Comparison of ENCODE assay signal across 22 cellular contexts in the genomic region with DNA sequence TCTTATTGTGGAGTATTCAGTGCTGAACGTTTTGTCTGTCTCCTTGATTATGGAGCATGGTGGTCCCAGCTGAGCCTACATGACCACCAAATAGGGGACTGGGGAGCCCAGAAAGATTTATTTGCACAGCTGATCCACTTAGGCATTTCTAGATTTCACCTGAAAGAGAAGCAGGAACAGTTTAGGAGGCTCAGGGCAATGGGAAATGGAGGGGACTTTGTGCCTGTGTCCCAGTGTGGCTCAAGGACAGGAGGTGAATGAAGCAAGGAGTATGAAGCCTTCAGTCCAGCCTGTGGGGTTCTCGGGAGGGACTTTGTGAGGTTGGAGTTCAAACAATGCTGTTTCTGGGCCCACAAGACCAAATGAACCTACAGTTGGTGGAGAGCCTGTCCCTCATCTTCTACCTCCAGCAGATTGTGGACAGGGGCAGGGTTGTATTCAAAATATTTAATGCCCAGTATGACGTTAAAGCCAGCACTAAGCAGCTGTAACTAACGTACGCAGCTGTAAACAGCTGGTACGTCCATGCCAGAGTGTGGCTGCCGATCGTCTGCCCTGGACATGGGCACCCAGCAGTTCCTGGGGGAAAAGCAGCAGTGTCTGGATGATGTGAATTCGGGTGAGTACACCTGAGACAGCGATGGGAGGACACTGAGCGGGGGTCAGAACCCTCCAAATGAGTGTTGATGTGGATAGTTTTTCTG.
DNase-seq lines count a peak whose midpoint lies in the region; FAIRE-seq and TF ChIP-seq lines count a peak whose summit lies in the region.
"Had no signal": no experiment of that assay in that cellular context is flagged by ENCODE, and none has a peak within 500 bp of the region (broad histone marks: within the 10 kb centered on the region; RNA-seq: fewer than 3 reads in every experiment).

No MANE protein-coding gene starts in this region.

- no peaks in the 10 kb centered on the region for H3K79me1 ChIP-seq in mesendoderm (ENCODE audit: low read length)

- no peak for DNase-seq in SJCRH30
- peak; percentile 41 for DNase-seq in islet precursor cell
- no peak for DNase-seq in mesendoderm
- DNase-seq in thyroid gland = no peak
- DNase-seq in frontal cortex (ENCODE audit: low spot score in 2 of 2) = no peak
- DNase-seq in H7 = no peak
- no peak for DNase-seq in retina
- no peak for DNase-seq in ovary
- DNase-seq: CD4-positive, CD25-positive, alpha-beta regulatory T cell; H9; HFFc6; Karpas-422; NCI-H1105; NCI-H2029; NCI-H446; NCI-H524 treated with DMSO at 0.1 percent for 48 hours; NCI-H82; PC-9 had no signal

- H3K4me1 ChIP-seq in SJCRH30 = peaks cover 47% of the 10 kb centered on the region
- H3K4me1 ChIP-seq in mesendoderm (ENCODE audit: control insufficient read depth, low read depth, low read length) = no peaks in the 10 kb centered on the region
- H3K4me1 ChIP-seq in thyroid gland = peaks cover 60 to 61% of the 10 kb centered on the region in 2 donors
- H3K4me1 ChIP-seq in ovary (ENCODE audit: insufficient read depth) = no peaks in the 10 kb centered on the region

- H3K56ac ChIP-seq in mesendoderm (ENCODE audit: low read length) = peak overlapping the region; percentile 27

- H3K27me3 ChIP-seq in SJCRH30 (no peaks in the 10 kb centered on the region), mesendoderm (ENCODE audit: insufficient read depth, low read length, poor library complexity) (no peaks in the 10 kb centered on the region), thyroid gland (no peaks in the 10 kb centered on the region), H7 (ENCODE audit: control insufficient read depth, insufficient read depth, low read length) (no peaks in the 10 kb centered on the region; the same call in 1 of the 2 replicates), ovary (no peaks in the 10 kb centered on the region)
- H3K27me3 ChIP-seq: SJSA1 had no signal

- no peak overlapping the region for H2BK15ac ChIP-seq in mesendoderm (replicated peaks; ENCODE audit: low read depth)

- H4K8ac ChIP-seq in mesendoderm (ENCODE audit: low read depth, low read length) = no peak overlapping the region

- no peak overlapping the region for H3K4ac ChIP-seq in mesendoderm (ENCODE audit: low read depth, low read length)

- H3K36me3 ChIP-seq in SJCRH30 (no peaks in the 10 kb centered on the region), mesendoderm (ENCODE audit: control insufficient read depth, insufficient read depth, low read length) (no peaks in the 10 kb centered on the region), thyroid gland (no peaks in the 10 kb centered on the region), H7 (replicated peaks; ENCODE audit: control insufficient read depth, insufficient read depth, low read length) (no peaks in the 10 kb centered on the region), ovary (no peaks in the 10 kb centered on the region)
- H3K36me3 ChIP-seq: SJSA1 had no signal

- H3K79me2 ChIP-seq in mesendoderm (ENCODE audit: control insufficient read depth, insufficient read depth, low read length) = no peaks in the 10 kb centered on the region

- no peak overlapping the region for H2BK120ac ChIP-seq in mesendoderm (ENCODE audit: low read depth, low read length)

- H3K4me2 ChIP-seq in mesendoderm (ENCODE audit: low read length) = no peak overlapping the region
- H3K4me2 ChIP-seq: PC-9 had no signal

- H2BK5ac ChIP-seq in mesendoderm (ENCODE audit: low read length) = no peak overlapping the region

- H3K27ac ChIP-seq in SJCRH30 (0 out of 2 replicates have a peak overlapping the region, but pooled peaks have one; percentile 4), mesendoderm (ENCODE audit: low read depth, low read length) (no peak overlapping the region), thyroid gland (peak overlapping the region in 2 of 3 donors; percentile 85 to 90), ovary (no peak overlapping the region)
- H3K27ac ChIP-seq: HL-60, PC-9, SJSA1 had no signal

- intact Hi-C loops in thyroid gland (cut with DNase I) = no loop called here
- intact Hi-C loops in ovary (cut with DNase I) = no loop called here

- FAIRE-seq in frontal cortex (lab: Jason Lieb, UNC) = no peak
- FAIRE-seq: D721Med, GM18507 had no signal

- no peak overlapping the region for H3K4me3 ChIP-seq in SJCRH30
- no peak overlapping the region for H3K4me3 ChIP-seq in mesendoderm (ENCODE audit: low read length)
- H3K4me3 ChIP-seq in thyroid gland (replicated peaks in 1 of 3) = no peak overlapping the region
- H3K4me3 ChIP-seq in H7 (ENCODE audit: insufficient read depth, low read depth, low read length) = no peak overlapping the region
- H3K4me3 ChIP-seq in ovary = no peak overlapping the region
- H3K4me3 ChIP-seq: PC-9, SJSA1 had no signal

- no peak overlapping the region for H2AK5ac ChIP-seq in mesendoderm (ENCODE audit: low read length)

- H3K9me3 ChIP-seq in SJCRH30 (replicated peaks) (no peaks in the 10 kb centered on the region), thyroid gland (no peaks in the 10 kb centered on the region), ovary (no peaks in the 10 kb centered on the region)
- H3K9me3 ChIP-seq: SJSA1 had no signal

- TF ChIP-seq CTCF in thyroid gland (IDR thresholded peaks at IDR 0.05) (no peak), ovary (IDR thresholded peaks at IDR 0.05) (no peak)

- no peak overlapping the region for H3K23ac ChIP-seq in mesendoderm (ENCODE audit: low read length)

- WGBS in mesendoderm (ENCODE audit: extremely low coverage, insufficient coverage, low lambda C conversion rate) = no CpG with 5 or more reads among the region's 11 CpGs
- WGBS in thyroid gland, 2 donors = 90 to 91% methylated on average over 11 of the region's 11 CpGs
- WGBS in ovary, 3 donors = 80 to 92% (median 88%) methylated on average over 11 of the region's 11 CpGs

- no peak overlapping the region for H3K18ac ChIP-seq in mesendoderm (ENCODE audit: low read length)

- H4K5ac ChIP-seq in mesendoderm (ENCODE audit: low read length) = no peak overlapping the region

- no peak for TF ChIP-seq EP300 in ovary (IDR thresholded peaks at IDR 0.05)

- no peak overlapping the region for H3K9ac ChIP-seq in mesendoderm (ENCODE audit: low read length)

- TF ChIP-seq POLR2A in thyroid gland (IDR thresholded peaks at IDR 0.05) (no peak), ovary (IDR thresholded peaks at IDR 0.05) (no peak)

Comparison
In these comparisons a context has a peak if more than half of its experiments do, and no peak if none do; other contexts are left out.
1. H3K27ac ChIP-seq: peak in SJCRH30 (single experiment) and thyroid gland (2 of 3); none in mesendoderm (single experiment) and ovary (0 of 2).